Comparison of ENCODE assay signal across 7 cellular contexts in genomic region chr13:80516818-80517348, GRCh38.
"Had no signal": no experiment of that assay in that cellular context is flagged by ENCODE, and none has a peak within 500 bp of the region (broad histone marks: within the 10 kb centered on the region; RNA-seq: fewer than 3 reads in every experiment).

No MANE protein-coding gene starts in this region.

- H3K36me3 Mint-ChIP-seq: IgD-negative memory B cell had no signal

- H3K4me3 Mint-ChIP-seq: GM23338, HFFc6, IgD-negative memory B cell had no signal

- DNase-seq: H7, HFFc6 had no signal

- H3K4me1 ChIP-seq: HAP-1 had no signal

- H3K27ac ChIP-seq: HL-60 had no signal

- H3K36me3 ChIP-seq: HAP-1 had no signal

- H3K4me1 Mint-ChIP-seq: GM23338, IgD-negative memory B cell had no signal

- FAIRE-seq: HepG2 had no signal

- H3K27ac Mint-ChIP-seq: GM23338, HFFc6, IgD-negative memory B cell had no signal

- H3K27me3 Mint-ChIP-seq: IgD-negative memory B cell had no signal

- H3K4me3 ChIP-seq: GM23338, HAP-1 had no signal

- H3K9me3 ChIP-seq: HAP-1 had no signal
